ENCODE assay signal across 8 cellular contexts in genomic region chr19:1269478-1270167, GRCh38. TPM values are rescaled to one million over a fixed set of nuclear protein-coding genes. Genes with fewer than 3 reads are reported as not detected.
DNase-seq lines count a peak whose midpoint lies in the region; ATAC-seq and TF ChIP-seq lines count a peak whose summit lies in the region.

No MANE protein-coding gene starts in this region.

- peak overlapping the region; percentile 77 for H3K27ac ChIP-seq in CD4-positive, alpha-beta memory T cell (ENCODE audit: low read depth, low read length)

- no peaks in the 10 kb centered on the region for H3K9me3 ChIP-seq in CD4-positive, alpha-beta memory T cell (ENCODE audit: control insufficient read depth in 1 of 2, low read length in 2 of 2)
- H3K9me3 ChIP-seq in NT2/D1 (ENCODE audit: insufficient read depth, low read length) = no peaks in the 10 kb centered on the region

- no peaks in the 10 kb centered on the region for H3K27me3 ChIP-seq in CD4-positive, alpha-beta memory T cell (ENCODE audit: insufficient read depth, low read length)
- peaks cover 15% of the 10 kb centered on the region for H3K27me3 ChIP-seq in NT2/D1 (ENCODE audit: insufficient read depth, insufficient read length)

- H3K36me3 ChIP-seq in CD4-positive, alpha-beta memory T cell (ENCODE audit: insufficient read depth, low read length) = peaks cover 44% of the 10 kb centered on the region
- H3K36me3 ChIP-seq in NT2/D1 (ENCODE audit: insufficient read depth, insufficient read length, low read length) = peaks cover 55% of the 10 kb centered on the region

- H3K4me1 Mint-ChIP-seq in CD4-positive, alpha-beta memory T cell = peaks cover 35 to 79% (median 60%) of the 10 kb centered on the region in 4 donors
- H3K4me1 Mint-ChIP-seq in stimulated activated effector memory CD8-positive, alpha-beta T cell treated with anti-CD3 and anti-CD28 coated beads, Interleukin-12 subunit alpha, Interleukin-12 subunit beta, amount 100 ng/mL, for 72 hours = peaks cover 81% of the 10 kb centered on the region

- H3K4me1 ChIP-seq in CD4-positive, alpha-beta memory T cell (ENCODE audit: insufficient read depth, low read length) = peaks cover 76% of the 10 kb centered on the region
- H3K4me1 ChIP-seq in NT2/D1 (ENCODE audit: insufficient read depth, insufficient read length) = peaks cover 55% of the 10 kb centered on the region

- DNase-seq in CD4-positive, alpha-beta memory T cell = peak; percentile 85 to 89 (median 88)
- DNase-seq in NT2/D1 (ENCODE audit: low read depth, low spot score) = no peak
- peak; percentile 86 for DNase-seq in activated T-cell treated with anti-CD3 and anti-CD28 coated beads for 48 hours (ENCODE audit: low read depth)
- peak; percentile 91 to 95 for DNase-seq in erythroblast (lab: John Stamatoyannopoulos, UW)
- DNase-seq in mucosa of gallbladder (ENCODE audit: low spot score) = peak; percentile 87
- peak; percentile 81 to 93 for DNase-seq in stimulated activated effector memory CD8-positive, alpha-beta T cell treated with anti-CD3 and anti-CD28 coated beads, Interleukin-12 subunit alpha, Interleukin-12 subunit beta, amount 100 ng/mL, for 72 hours (ENCODE audit: low spot score in 2 of 2)

- H3K4me3 Mint-ChIP-seq in CD4-positive, alpha-beta memory T cell = peak overlapping the region; percentile 89 to 93 (median 91)
- peak overlapping the region; percentile 89 for H3K4me3 Mint-ChIP-seq in stimulated activated effector memory CD8-positive, alpha-beta T cell treated with anti-CD3 and anti-CD28 coated beads, Interleukin-12 subunit alpha, Interleukin-12 subunit beta, amount 100 ng/mL, for 72 hours

- CTCF ChIA-PET in CD4-positive, alpha-beta memory T cell (lab: Charles Lee; ENCODE audit: partially characterized antibody) = interaction anchor here (1.0 to 10.8 kb wide), 4 partner anchors 17 to 29 kb away, joined by 3 to 364 read pairs (median 7); partner anchors contain the start of gene ATP5F1D

- POLR2A ChIA-PET in CD4-positive, alpha-beta memory T cell (lab: Charles Lee; ENCODE audit: partially characterized antibody) = interaction anchor here (0.6 to 12.0 kb wide), 66 partner anchors 9 to 826 kb away, joined by 3 to 650 read pairs (median 5); partner anchors contain the start of genes ABCA7, ARHGAP45, ATP5F1D and CBARP

- H3K9me3 Mint-ChIP-seq in CD4-positive, alpha-beta memory T cell = peaks cover 0 to 21% (median 0%) of the 10 kb centered on the region in 8 donors
- no peaks in the 10 kb centered on the region for H3K9me3 Mint-ChIP-seq in stimulated activated effector memory CD8-positive, alpha-beta T cell treated with anti-CD3 and anti-CD28 coated beads, Interleukin-12 subunit alpha, Interleukin-12 subunit beta, amount 100 ng/mL, for 72 hours

- peak; percentile 29 for ATAC-seq in GM19452 (IDR thresholded peaks at IDR 0.05; ENCODE audit: unreplicated experiment)
- ATAC-seq in HG03565 (IDR thresholded peaks at IDR 0.05; ENCODE audit: unreplicated experiment) = peak; percentile 14
- peak; percentile 52 for ATAC-seq in stimulated activated effector memory CD8-positive, alpha-beta T cell treated with anti-CD3 and anti-CD28 coated beads, Interleukin-12 subunit alpha, Interleukin-12 subunit beta, amount 100 ng/mL, for 72 hours

- peak overlapping the region; percentile 100 for H3K9ac ChIP-seq in NT2/D1 (ENCODE audit: insufficient read length, low read depth)

- intact Hi-C loops in CD4-positive, alpha-beta memory T cell (cut with micrococcal nuclease) = loop anchor here (1.0 to 2.0 kb wide), 3 partner anchors 10 to 473 kb away; partner anchors contain the start of gene PTBP1

- TF ChIP-seq POLR2A in erythroblast (IDR thresholded peaks at IDR 0.05; ENCODE audit: low read length) = peak; percentile 91

- peaks cover 31 to 45% of the 10 kb centered on the region in 2 donors for H3K36me3 Mint-ChIP-seq in CD4-positive, alpha-beta memory T cell
- peaks cover 83% of the 10 kb centered on the region for H3K36me3 Mint-ChIP-seq in stimulated activated effector memory CD8-positive, alpha-beta T cell treated with anti-CD3 and anti-CD28 coated beads, Interleukin-12 subunit alpha, Interleukin-12 subunit beta, amount 100 ng/mL, for 72 hours

- H3K4me3 ChIP-seq in CD4-positive, alpha-beta memory T cell (ENCODE audit: low read length in 2 of 2) = peak overlapping the region; percentile 90 to 100
- peak overlapping the region; percentile 87 for H3K4me3 ChIP-seq in NT2/D1 (ENCODE audit: insufficient read length, low read depth)

- peak overlapping the region; percentile 91 to 97 (median 93) for H3K27ac Mint-ChIP-seq in CD4-positive, alpha-beta memory T cell
- H3K27ac Mint-ChIP-seq in stimulated activated effector memory CD8-positive, alpha-beta T cell treated with anti-CD3 and anti-CD28 coated beads, Interleukin-12 subunit alpha, Interleukin-12 subunit beta, amount 100 ng/mL, for 72 hours = peak overlapping the region; percentile 96

- no peaks in the 10 kb centered on the region for H3K27me3 Mint-ChIP-seq in CD4-positive, alpha-beta memory T cell

RNA-seq across cellular contexts. Expression of gene CIRBP, which starts 0.5 kb away (rescaled TPM):
- 100 to 1,000 TPM; 574 to 638 TPM for total RNA-seq in CD4-positive, alpha-beta memory T cell
- 100 to 1,000 TPM; 160 to 257 TPM for polyA plus RNA-seq in CD4-positive, alpha-beta memory T cell
- total RNA-seq in mucosa of gallbladder = 382 TPM

RNA-seq across cellular contexts. Expression of gene FAM174C, which starts 5.7 kb away (rescaled TPM):
- 10 to 100 TPM; 50.5 to 54.2 TPM for total RNA-seq in CD4-positive, alpha-beta memory T cell
- polyA plus RNA-seq in CD4-positive, alpha-beta memory T cell = 100 to 1,000 TPM in 1 of 2 donors, 10 to 100 TPM in 1; 57.2 to 114 TPM
- total RNA-seq in mucosa of gallbladder = 57.6 TPM

RNA-seq across cellular contexts. Expression of gene EFNA2, which starts 16.1 kb away (rescaled TPM):
- not detected for total RNA-seq in CD4-positive, alpha-beta memory T cell
- not detected for polyA plus RNA-seq in CD4-positive, alpha-beta memory T cell
- total RNA-seq in mucosa of gallbladder = 8.4 TPM

RNA-seq across cellular contexts. Expression of gene MIDN, which starts 21.2 kb away (rescaled TPM):
- 10 to 100 TPM; 30.3 to 34.0 TPM for total RNA-seq in CD4-positive, alpha-beta memory T cell
- polyA plus RNA-seq in CD4-positive, alpha-beta memory T cell = 1 to 10 TPM in 1 of 2 donors, under 1 TPM in 1; 0.75 to 6.1 TPM
- 127 TPM for total RNA-seq in mucosa of gallbladder

RNA-seq across cellular contexts. Expression of gene ATP5F1D, which starts 28.1 kb away (rescaled TPM):
- total RNA-seq in CD4-positive, alpha-beta memory T cell = 100 to 1,000 TPM; 105 to 108 TPM
- 100 to 1,000 TPM; 133 to 243 TPM for polyA plus RNA-seq in CD4-positive, alpha-beta memory T cell
- total RNA-seq in mucosa of gallbladder = 213 TPM
